In genomic region chr19:12847159-12848139, GRCh38 we compare ENCODE assay signal across 9 cellular contexts. TPM values are rescaled to one million over a fixed set of nuclear protein-coding genes. Genes with fewer than 3 reads are reported as not detected.
DNase-seq lines count a peak whose midpoint lies in the region; TF ChIP-seq lines count a peak whose summit lies in the region.
"Had no signal": no experiment of that assay in that cellular context is flagged by ENCODE, and none has a peak within 500 bp of the region (broad histone marks: within the 10 kb centered on the region; RNA-seq: fewer than 3 reads in every experiment).

No MANE protein-coding gene starts in this region.

- H3K9ac ChIP-seq in HUES6 (ENCODE audit: low read length) (peak overlapping the region; percentile 27), fibroblast of lung (ENCODE audit: insufficient read depth, low read length) (peak overlapping the region; percentile 42)

- H3K36me3 ChIP-seq in HUES6 (ENCODE audit: control insufficient read depth, insufficient read depth, low read length) (no peaks in the 10 kb centered on the region; the same call in 1 of the 2 replicates), fibroblast of lung (ENCODE audit: control insufficient read depth, insufficient read depth, low read length) (no peaks in the 10 kb centered on the region)

- no peak overlapping the region for H3K27ac ChIP-seq in HUES6 (ENCODE audit: low read depth, low read length)
- no peak overlapping the region for H3K27ac ChIP-seq in fibroblast of lung (ENCODE audit: insufficient read depth, low read length)

- H3K4me1 ChIP-seq in HUES6 (ENCODE audit: control insufficient read depth, insufficient read depth, low read length) (peaks cover 3% of the 10 kb centered on the region; the same call in 1 of the 2 replicates), fibroblast of lung (ENCODE audit: control insufficient read depth, extremely low read depth, insufficient read depth, low read length) (peaks cover 3% of the 10 kb centered on the region)

- no peaks in the 10 kb centered on the region for H3K79me2 ChIP-seq in fibroblast of lung (ENCODE audit: control insufficient read depth, insufficient read depth, low read length)

- peaks cover 15% of the 10 kb centered on the region for H3K27me3 Mint-ChIP-seq in nephron progenitor cell (ENCODE audit: low read depth, poor library complexity)

- peaks cover 23% of the 10 kb centered on the region for H3K4me1 Mint-ChIP-seq in nephron progenitor cell

- H3K4me2 ChIP-seq in fibroblast of lung (ENCODE audit: extremely low read depth, insufficient read depth, low read length): peak overlapping the region; percentile 88

- H3K27ac Mint-ChIP-seq in nephron progenitor cell: no peak overlapping the region

- peak overlapping the region; percentile 39 for H3K4me3 ChIP-seq in HUES6 (ENCODE audit: low read depth, low read length)
- H3K4me3 ChIP-seq in fibroblast of lung (replicated peaks in 1 of 4; ENCODE audit: control extremely low read depth in 1 of 4, insufficient read depth in 1 of 4, low read depth in 3 of 4, low read length in 4 of 4): peak overlapping the region in 3 of 4 experiments; percentile 16 to 43 (median 37)

- no peaks in the 10 kb centered on the region for H4K20me1 ChIP-seq in fibroblast of lung (ENCODE audit: control insufficient read depth, extremely low read depth, insufficient read depth, low read length)

- H3K9me3 ChIP-seq in HUES6 (ENCODE audit: control insufficient read depth, insufficient read depth, low read depth, low read length) (no peaks in the 10 kb centered on the region), fibroblast of lung (ENCODE audit: control insufficient read depth, insufficient read depth, low read depth, low read length) (no peaks in the 10 kb centered on the region)

- H3K36me3 Mint-ChIP-seq in nephron progenitor cell (ENCODE audit: low read depth): no peaks in the 10 kb centered on the region

- peak overlapping the region; percentile 57 for H3K4me3 Mint-ChIP-seq in nephron progenitor cell

- H3K27me3 ChIP-seq in HUES6 (ENCODE audit: control insufficient read depth, insufficient read depth, low read length) (peaks cover 12% of the 10 kb centered on the region), fibroblast of lung (ENCODE audit: control insufficient read depth, insufficient read depth, low read length) (no peaks in the 10 kb centered on the region)

- H3K9me3 Mint-ChIP-seq in nephron progenitor cell: no peaks in the 10 kb centered on the region

- TF ChIP-seq CTCF in GM10266 (IDR thresholded peaks at IDR 0.05; ENCODE audit: control insufficient read depth, insufficient read depth, low read depth, missing control alignments) (peak; percentile 100), fibroblast of lung (conservative IDR thresholded peaks at IDR 0.05 in 1 of 2, IDR thresholded peaks at IDR 0.05 in 1 of 2; ENCODE audit: low read depth in 1 of 2, low read length in 2 of 2) (peak; percentile 68 to 90), nephron progenitor cell (IDR thresholded peaks at IDR 0.05) (peak; percentile 99)

- DNase-seq in GM10266 (ENCODE audit: extremely low spot score): peak; percentile 92
- DNase-seq in RPMI8226: peak; percentile 84
- DNase-seq in activated T-helper 1 cell treated with anti-CD3 and anti-CD28 coated beads, Interleukin-2, amount 50 U/mL, for 16 hours (ENCODE audit: low read depth in 1 of 2, low spot score in 1 of 2): peak; percentile 70 to 81
- DNase-seq in fibroblast of lung (ENCODE audit: low read depth in 2 of 2): peak; percentile 66 to 67
- DNase-seq in nephron progenitor cell: peak; percentile 99
- DNase-seq in stimulated activated naive CD4-positive, alpha-beta T cell treated with Interleukin-2 at 50 U/mL for 16 hours (lab: John Stamatoyannopoulos, UW): peak; percentile 80
- no peak for DNase-seq in cortex of kidney (lab: John Stamatoyannopoulos, UW)

- peak overlapping the region; percentile 95 for H2AFZ ChIP-seq in fibroblast of lung (ENCODE audit: low read length)

RNA-seq across cellular contexts. Expression of gene MAST1, which starts 9.1 kb away (rescaled TPM):
- 0.26 and 1.3 TPM in 2 replicates for total RNA-seq in fibroblast of lung
- 0.20 and 0.30 TPM in 2 replicates for polyA plus RNA-seq in fibroblast of lung
- 0.21 and 0.39 TPM in 2 replicates for polyA plus RNA-seq in fibroblast of lung (2012)
- polyA minus RNA-seq in fibroblast of lung (ENCODE audit: low replicate concordance): 5.1 TPM in 1 of 2 replicates, not detected in the other

RNA-seq across cellular contexts. Expression of gene RTBDN, which starts 13.1 kb away (rescaled TPM):
- total RNA-seq in fibroblast of lung: not detected in 2 replicates
- polyA plus RNA-seq in fibroblast of lung: not detected in 2 replicates
- polyA plus RNA-seq in fibroblast of lung (2012): not detected in 2 replicates
- not detected in 2 replicates for polyA minus RNA-seq in fibroblast of lung (ENCODE audit: low replicate concordance)
- total RNA-seq: subcutaneous adipose tissue had no signal

RNA-seq across cellular contexts. Expression of gene DNASE2, which starts 33.8 kb away (rescaled TPM):
- total RNA-seq in fibroblast of lung: 23.4 and 26.6 TPM in 2 replicates
- 24.1 and 25.1 TPM in 2 replicates for polyA plus RNA-seq in fibroblast of lung
- 25.7 and 26.9 TPM in 2 replicates for polyA plus RNA-seq in fibroblast of lung (2012)
- polyA minus RNA-seq in fibroblast of lung (ENCODE audit: low replicate concordance): 22.5 and 28.2 TPM in 2 replicates

RNA-seq across cellular contexts. Expression of gene KLF1, which starts 39.6 kb away (rescaled TPM):
- total RNA-seq in fibroblast of lung: under 0.01 TPM in 1 of 2 replicates, not detected in the other
- not detected in 2 replicates for polyA plus RNA-seq in fibroblast of lung
- not detected in 2 replicates for polyA plus RNA-seq in fibroblast of lung (2012)
- polyA minus RNA-seq in fibroblast of lung (ENCODE audit: low replicate concordance): not detected in 2 replicates
- total RNA-seq: subcutaneous adipose tissue had no signal

RNA-seq across cellular contexts. Expression of gene RNASEH2A, which starts 41.1 kb away (rescaled TPM):
- total RNA-seq in fibroblast of lung: 3.1 and 8.9 TPM in 2 replicates
- 14.3 and 51.3 TPM in 2 replicates for polyA plus RNA-seq in fibroblast of lung
- 9.5 and 31.1 TPM in 2 replicates for polyA plus RNA-seq in fibroblast of lung (2012)
- 3.1 and 26.3 TPM in 2 replicates for polyA minus RNA-seq in fibroblast of lung (ENCODE audit: low replicate concordance)
